Comparison of ENCODE assay signal across 2 cellular contexts in genomic region chr4:152633118-152633517, GRCh38.
TF ChIP-seq lines count a peak whose summit lies in the region.

No MANE protein-coding gene starts in this region.

TF ChIP-seq in HepG2, 621 proteins besides CTCF, POLR2A, EP300 and RAD21:
- no peak for TF ChIP-seq MBNL3 (CRISPR knock-in tag; conservative IDR thresholded peaks at IDR 0.05)
TF ChIP-seq in HepG2: peak in this region for 0.

TF ChIP-seq in H1, 55 proteins besides CTCF, POLR2A, EP300 and RAD21:
- TF ChIP-seq USF2 (IDR thresholded peaks at IDR 0.05; ENCODE audit: low read length) (no peak), FOSL1 (IDR thresholded peaks at IDR 0.05; ENCODE audit: insufficient read depth, low read depth, low read length) (no peak), SP1 (IDR thresholded peaks at IDR 0.05; ENCODE audit: low read depth, low read length) (no peak), MAX (IDR thresholded peaks at IDR 0.05) (no peak), EGR1 (IDR thresholded peaks at IDR 0.05; ENCODE audit: borderline replicate concordance, low read depth, low read length) (no peak), RNF2 (IDR thresholded peaks at IDR 0.05; ENCODE audit: borderline replicate concordance, low read depth, low read length, missing control alignments, poor library complexity, severe bottlenecking) (no peak), CEBPB (IDR thresholded peaks at IDR 0.05; ENCODE audit: low read depth, low read length) (no peak), POU5F1 (IDR thresholded peaks at IDR 0.05; ENCODE audit: low read depth, low read length) (no peak), KDM4A (IDR thresholded peaks at IDR 0.05; ENCODE audit: low read depth, low read length, severe bottlenecking) (no peak)
